ENCODE assay signal across 8 cellular contexts in genomic region chrX:27336466-27337091, GRCh38.
DNase-seq lines count a peak whose midpoint lies in the region; ATAC-seq, FAIRE-seq and TF ChIP-seq lines count a peak whose summit lies in the region.

No MANE protein-coding gene starts in this region.

- CTCF ChIA-PET in PC-3 (lab: Charles Lee) = no interaction called here

- DNase-seq in activated gamma-delta T cell treated with Interleukin-2 at 50 U/mL for 16 hours = peak; percentile 4
- DNase-seq in activated gamma-delta T cell (lab: John Stamatoyannopoulos, UW) = no peak
- DNase-seq in PC-3 = peak; percentile 60
- peak; percentile 3 to 56 (median 34) for DNase-seq in body of pancreas
- DNase-seq in left lobe of liver (ENCODE audit: low spot score) = no peak
- peak; percentile 4 for DNase-seq in urothelium cell line (ENCODE audit: low spot score)
- no peak for DNase-seq in effector memory CD4-positive, alpha-beta T cell

- no peaks in the 10 kb centered on the region for H3K79me2 ChIP-seq in PC-3 (ENCODE audit: low read length)

- BruUV-seq in PC-3 (replicated peaks; lab: Mats Ljungman, UMichigan) = no TSS peak

- H3K4me3 ChIP-seq in PC-3 (ENCODE audit: low read length) (no peak overlapping the region), body of pancreas (no peak overlapping the region)
- H3K4me3 ChIP-seq in effector memory CD4-positive, alpha-beta T cell (ENCODE audit: insufficient read depth, low read depth, low read length, poor library complexity, severe bottlenecking) = no peak overlapping the region

- no peaks in the 10 kb centered on the region for H3K36me3 ChIP-seq in PC-3 (ENCODE audit: low read depth, low read length)
- H3K36me3 ChIP-seq in body of pancreas (replicated peaks in 1 of 2; ENCODE audit: insufficient read depth in 1 of 2, low read depth in 2 of 2) = no peaks in the 10 kb centered on the region
- H3K36me3 ChIP-seq in effector memory CD4-positive, alpha-beta T cell (ENCODE audit: control insufficient read depth, insufficient read depth, low read length) = no peaks in the 10 kb centered on the region

- TF ChIP-seq POLR2A in body of pancreas (IDR thresholded peaks at IDR 0.05) = no peak

- H3K4me2 ChIP-seq in PC-3 (ENCODE audit: low read length) = 0 out of 2 replicates have a peak overlapping the region, but pooled peaks have one; percentile 26

- H3F3A ChIP-seq in PC-3 (ENCODE audit: low read length, unreplicated experiment) = no peaks in the 10 kb centered on the region

- POLR2A ChIA-PET in PC-3 (lab: Charles Lee; ENCODE audit: unreplicated experiment) = no interaction called here

- intact Hi-C loops in PC-3 (cut with micrococcal nuclease) = no loop called here
- intact Hi-C loops in body of pancreas (cut with DNase I) = no loop called here

- H3K4me1 ChIP-seq in PC-3 (ENCODE audit: insufficient read depth, low read length) (no peaks in the 10 kb centered on the region), body of pancreas (no peaks in the 10 kb centered on the region)
- H3K4me1 ChIP-seq in effector memory CD4-positive, alpha-beta T cell (ENCODE audit: control insufficient read depth, insufficient read depth, low read length, poor library complexity, severe bottlenecking) = no peaks in the 10 kb centered on the region

- no peaks in the 10 kb centered on the region for H4K20me1 ChIP-seq in PC-3 (ENCODE audit: low read length)

- no peak overlapping the region for H3K9ac ChIP-seq in PC-3 (ENCODE audit: low read length)

- 11 to 13% methylated on average over 9 of the region's 9 CpGs for WGBS in body of pancreas, 2 donors

- H3K27ac ChIP-seq in PC-3 (ENCODE audit: low read length) = no peak overlapping the region
- no peak overlapping the region for H3K27ac ChIP-seq in body of pancreas
- H3K27ac ChIP-seq in effector memory CD4-positive, alpha-beta T cell (ENCODE audit: insufficient read depth, low read length, poor library complexity, severe bottlenecking) = no peak overlapping the region

- no peaks in the 10 kb centered on the region for H3K9me2 ChIP-seq in PC-3 (replicated peaks; ENCODE audit: low read length)

- ATAC-seq in HG03159 (IDR thresholded peaks at IDR 0.05; ENCODE audit: unreplicated experiment) (peak; percentile 80), PC-3 (no peak; the same call in 1 of the 2 replicates), body of pancreas (no peak), left lobe of liver (peak; percentile 76)

- no peaks in the 10 kb centered on the region for H3K27me3 ChIP-seq in PC-3 (ENCODE audit: low read length)
- H3K27me3 ChIP-seq in body of pancreas = no peaks in the 10 kb centered on the region
- no peaks in the 10 kb centered on the region for H3K27me3 ChIP-seq in effector memory CD4-positive, alpha-beta T cell (replicated peaks; ENCODE audit: control insufficient read depth, insufficient read depth, low read length, poor library complexity, severe bottlenecking)

- peak; percentile 85 for TF ChIP-seq CTCF in PC-3 (conservative IDR thresholded peaks at IDR 0.05; ENCODE audit: low read depth, low read length)
- TF ChIP-seq CTCF in body of pancreas (IDR thresholded peaks at IDR 0.05) = peak; percentile 48 to 69 (median 56)

- H3K9me3 ChIP-seq in PC-3 (ENCODE audit: low read length) (no peaks in the 10 kb centered on the region), body of pancreas (no peaks in the 10 kb centered on the region)
- no peaks in the 10 kb centered on the region for H3K9me3 ChIP-seq in effector memory CD4-positive, alpha-beta T cell (ENCODE audit: control insufficient read depth, low read length)

- 0 out of 2 replicates have a peak overlapping the region, but pooled peaks have one; percentile 48 for H2AFZ ChIP-seq in PC-3 (ENCODE audit: low read length)

- no peak for FAIRE-seq in urothelium cell line (lab: Jason Lieb, UNC)

Comparison
In these comparisons a context has a peak if more than half of its experiments do, and no peak if none do; other contexts are left out.
1. DNase-seq: peak in activated gamma-delta T cell treated with Interleukin-2 at 50 U/mL for 16 hours (single experiment), PC-3 (single experiment), body of pancreas (4 of 4) and urothelium cell line (single experiment); none in activated gamma-delta T cell (single experiment), left lobe of liver (single experiment) and effector memory CD4-positive, alpha-beta T cell (0 of 3).
2. ATAC-seq: peak in HG03159 (single experiment) and left lobe of liver (single experiment); none in PC-3 (single experiment) and body of pancreas (single experiment).